ENCODE assay signal across 8 cellular contexts in the genomic region with DNA sequence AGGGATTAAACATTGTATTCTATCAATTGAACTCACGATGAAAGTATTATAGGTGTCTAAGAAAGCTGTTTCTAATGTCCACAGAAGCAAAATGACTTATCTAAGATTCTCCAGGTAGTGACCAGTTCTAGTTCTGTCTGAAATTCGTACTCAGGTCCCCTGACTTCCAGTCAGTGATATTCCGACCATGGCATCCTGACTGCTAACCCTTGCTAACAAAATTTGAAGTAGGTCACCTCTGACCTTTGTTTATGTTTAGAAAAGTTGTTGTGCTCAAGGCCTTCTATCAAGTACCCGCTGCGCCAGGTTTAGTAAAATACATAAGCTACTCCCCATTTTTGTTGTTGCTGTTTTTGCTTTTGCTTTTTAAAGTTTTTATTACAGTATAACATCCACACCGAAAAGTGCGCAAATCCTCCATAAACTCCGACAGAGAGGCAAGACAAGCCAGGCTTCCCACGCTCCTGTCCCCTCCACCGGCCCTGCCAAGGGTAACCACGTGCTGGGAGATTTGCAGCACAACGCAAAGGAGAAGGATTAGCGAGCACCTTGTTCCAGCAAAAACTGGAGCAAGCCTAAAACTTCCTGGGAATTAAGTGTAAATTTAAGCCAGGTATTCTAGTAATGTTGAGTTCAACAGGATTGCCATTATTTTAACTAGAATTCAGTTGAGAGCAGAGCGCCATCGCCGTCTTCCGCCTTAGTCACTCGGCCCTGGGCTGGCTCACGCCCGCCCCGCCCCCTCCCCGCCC. TPM values are rescaled to one million over a fixed set of nuclear protein-coding genes. Genes with fewer than 3 reads are reported as not detected.
DNase-seq lines count a peak whose midpoint lies in the region; ATAC-seq and TF ChIP-seq lines count a peak whose summit lies in the region.

No MANE protein-coding gene starts in this region.

- peak overlapping the region; percentile 93 for H3K27ac Mint-ChIP-seq in activated CD8-positive, alpha-beta memory T cell treated with anti-CD3 and anti-CD28 coated beads, Interleukin-2, amount 10 ng/mL, durations not matched to agents 7 days and 5 days

- H3K27me3 Mint-ChIP-seq in activated CD8-positive, alpha-beta memory T cell treated with anti-CD3 and anti-CD28 coated beads, Interleukin-2, amount 10 ng/mL, durations not matched to agents 7 days and 5 days: no peaks in the 10 kb centered on the region

- no peaks in the 10 kb centered on the region for H3K9me3 Mint-ChIP-seq in activated CD8-positive, alpha-beta memory T cell treated with anti-CD3 and anti-CD28 coated beads, Interleukin-2, amount 10 ng/mL, durations not matched to agents 7 days and 5 days (ENCODE audit: low read depth)

- CTCF ChIA-PET in activated CD8-positive, alpha-beta memory T cell treated with anti-CD3 and anti-CD28 coated beads, Interleukin-2, amount 10 ng/mL, durations not matched to agents 7 days and 5 days (lab: Charles Lee): interaction anchor here (1.0 to 2.8 kb wide), 8 partner anchors 13 to 179 kb away, joined by 3 to 9 read pairs (median 3); a partner anchor contains a TSS

- no peaks in the 10 kb centered on the region for H3K27me3 ChIP-seq in psoas muscle (ENCODE audit: insufficient read depth in 3 of 3, low read length in 2 of 3)

- H3K4me3 ChIP-seq in psoas muscle: peak overlapping the region; percentile 66

- H3K36me3 ChIP-seq in psoas muscle (ENCODE audit: insufficient read depth in 1 of 2, low read depth in 1 of 2): no peaks in the 10 kb centered on the region

- WGBS in psoas muscle, 3 donors: 22 to 29% (median 23%) methylated on average over 17 to 21 of the region's 22 CpGs

- peak overlapping the region; percentile 74 for H3K4me3 Mint-ChIP-seq in activated CD8-positive, alpha-beta memory T cell treated with anti-CD3 and anti-CD28 coated beads, Interleukin-2, amount 10 ng/mL, durations not matched to agents 7 days and 5 days

- H3K4me1 Mint-ChIP-seq in activated CD8-positive, alpha-beta memory T cell treated with anti-CD3 and anti-CD28 coated beads, Interleukin-2, amount 10 ng/mL, durations not matched to agents 7 days and 5 days: peaks cover 30% of the 10 kb centered on the region

- peak overlapping the region; percentile 90 for H3K27ac ChIP-seq in psoas muscle

- peak; percentile 3 to 10 for ATAC-seq in activated CD4-positive, CD25-positive, alpha-beta regulatory T cell treated with anti-CD3 and anti-CD28 coated beads, Interleukin-2, amount 50 U/mL, for 24 hours
- ATAC-seq in HG02852 (IDR thresholded peaks at IDR 0.05; ENCODE audit: unreplicated experiment) (peak; percentile 33), left cardiac atrium (peak; percentile 36 to 44), psoas muscle (peak; percentile 23 to 49 (median 42))
- peak; percentile 20 for ATAC-seq in activated CD8-positive, alpha-beta memory T cell treated with anti-CD3 and anti-CD28 coated beads, Interleukin-2, amount 10 ng/mL, durations not matched to agents 7 days and 5 days

- peaks cover 1% of the 10 kb centered on the region for H3K36me3 Mint-ChIP-seq in activated CD8-positive, alpha-beta memory T cell treated with anti-CD3 and anti-CD28 coated beads, Interleukin-2, amount 10 ng/mL, durations not matched to agents 7 days and 5 days

- H3K4me1 ChIP-seq in psoas muscle: peaks cover 26% of the 10 kb centered on the region

- no peak for TF ChIP-seq CTCF in psoas muscle (IDR thresholded peaks at IDR 0.05)

- no peaks in the 10 kb centered on the region for H3K9me3 ChIP-seq in psoas muscle

- intact Hi-C loops in left cardiac atrium (cut with DNase I) (loop anchor here in 1 of 2 donors (2.0 kb wide), 1 partner anchor 33 kb away; no protein-coding TSS in a partner anchor), psoas muscle (cut with DNase I) (no loop called here)

- DNase-seq in activated CD4-positive, CD25-positive, alpha-beta regulatory T cell (lab: John Stamatoyannopoulos, UW): no peak
- DNase-seq in NCI-H1417 treated with DMSO at 0.1 percent for 48 hours (lab: John Stamatoyannopoulos, UW) (peak; percentile 25), left cardiac atrium (peak; percentile 75), psoas muscle (no peak), RPMI8226 (no peak)
- no peak for DNase-seq in activated CD8-positive, alpha-beta memory T cell treated with anti-CD3 and anti-CD28 coated beads, Interleukin-2, amount 10 ng/mL, durations not matched to agents 7 days and 5 days

RNA-seq across cellular contexts. Expression of a gene that starts 17.9 kb away (rescaled TPM):
- 10 to 100 TPM; 75.6 to 78.4 TPM for total RNA-seq in activated CD8-positive, alpha-beta memory T cell treated with anti-CD3 and anti-CD28 coated beads, Interleukin-2, amount 10 ng/mL, durations not matched to agents 7 days and 5 days
- 10 to 100 TPM; 29.4 to 38.6 TPM for total RNA-seq in left cardiac atrium
- total RNA-seq in psoas muscle: 10 to 100 TPM; 18.5 to 38.4 (median 27.8) TPM
- 10 to 100 TPM; 15.5 to 63.9 (median 43.9) TPM for polyA plus RNA-seq in psoas muscle

RNA-seq across cellular contexts. Expression of a gene that starts 20.2 kb away (rescaled TPM):
- not detected for total RNA-seq in activated CD8-positive, alpha-beta memory T cell treated with anti-CD3 and anti-CD28 coated beads, Interleukin-2, amount 10 ng/mL, durations not matched to agents 7 days and 5 days
- total RNA-seq in left cardiac atrium (not detected), psoas muscle (not detected)
- polyA plus RNA-seq in psoas muscle: not detected

Comparison
In these comparisons a context has a peak if more than half of its experiments do, and no peak if none do; other contexts are left out.
1. DNase-seq: peak in NCI-H1417 treated with DMSO at 0.1 percent for 48 hours (single experiment) and left cardiac atrium (single experiment); none in activated CD4-positive, CD25-positive, alpha-beta regulatory T cell (0 of 4), activated CD8-positive, alpha-beta memory T cell treated with anti-CD3 and anti-CD28 coated beads, Interleukin-2, amount 10 ng/mL, durations not matched to agents 7 days and 5 days (single experiment), psoas muscle (0 of 2) and RPMI8226 (single experiment).
2. Peak in every context shown above with its lines, with median percentiles within 50 percentile points of each other: ATAC-seq.